8 cellular contexts compared by ENCODE assay signal in the genomic region with DNA sequence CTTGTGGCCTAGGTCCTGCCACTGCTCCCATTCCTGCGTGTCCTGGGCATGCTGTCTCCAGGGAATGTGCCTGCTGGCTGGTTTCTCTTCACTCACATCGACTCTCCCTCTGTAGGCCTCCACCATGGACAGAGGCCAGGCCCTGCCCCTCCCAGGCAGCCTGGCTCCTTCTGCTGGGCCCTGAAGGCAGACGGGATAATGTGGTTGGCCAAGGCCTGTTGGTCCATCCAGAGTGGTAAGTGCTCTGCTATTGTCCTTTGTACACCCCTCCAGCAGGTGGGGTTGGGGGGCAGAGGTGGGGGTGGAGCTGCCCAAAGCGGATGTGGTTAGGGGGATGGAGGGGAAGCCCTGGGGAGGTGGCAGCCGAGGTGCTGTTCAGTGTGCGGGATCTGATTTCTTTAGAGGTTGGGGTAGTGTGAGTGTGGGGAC. TPM values are rescaled to one million over a fixed set of nuclear protein-coding genes. Genes with fewer than 3 reads are reported as not detected.
DNase-seq lines count a peak whose midpoint lies in the region; ATAC-seq lines count a peak whose summit lies in the region.

No MANE protein-coding gene starts in this region.

- H3K27ac ChIP-seq in layer of hippocampus (ENCODE audit: low read depth, low read length): peak overlapping the region; percentile 83

- H3K4me1 Mint-ChIP-seq in activated naive CD8-positive, alpha-beta T cell treated with anti-CD3 and anti-CD28 coated beads, Interleukin-2, amount 50 U/mL, for 24 hours: peaks cover 66% of the 10 kb centered on the region

- H3K27me3 ChIP-seq in H7 (ENCODE audit: control insufficient read depth, insufficient read depth, low read length) (peaks cover 7% of the 10 kb centered on the region), layer of hippocampus (ENCODE audit: control insufficient read depth, insufficient read depth, low read length) (no peaks in the 10 kb centered on the region)

- H3K36me3 Mint-ChIP-seq in activated naive CD8-positive, alpha-beta T cell treated with anti-CD3 and anti-CD28 coated beads, Interleukin-2, amount 50 U/mL, for 24 hours (ENCODE audit: low read depth): peaks cover 28% of the 10 kb centered on the region

- ATAC-seq in activated naive CD8-positive, alpha-beta T cell treated with anti-CD3 and anti-CD28 coated beads, Interleukin-2, amount 50 U/mL, for 24 hours: peak; percentile 38
- ATAC-seq in HG02588 (IDR thresholded peaks at IDR 0.05; ENCODE audit: unreplicated experiment) (no peak), GM18909 (IDR thresholded peaks at IDR 0.05; ENCODE audit: poor library complexity, unreplicated experiment) (no peak)

- DNase-seq in AG20443 (ENCODE audit: low spot score): peak; percentile 61
- peak; percentile 75 for DNase-seq in H7
- DNase-seq in activated naive CD8-positive, alpha-beta T cell treated with anti-CD3 and anti-CD28 coated beads, Interleukin-2, amount 50 U/mL, for 24 hours: peak; percentile 63
- DNase-seq in OCI-M1 (lab: John Stamatoyannopoulos, UW): no peak
- no peak for DNase-seq in MV-4-11 (lab: John Stamatoyannopoulos, UW)

- H3K4me3 ChIP-seq in H7 (ENCODE audit: insufficient read depth, low read depth, low read length): no peak overlapping the region

- peak overlapping the region; percentile 66 for H3K4me3 Mint-ChIP-seq in activated naive CD8-positive, alpha-beta T cell treated with anti-CD3 and anti-CD28 coated beads, Interleukin-2, amount 50 U/mL, for 24 hours

- peaks cover 3% of the 10 kb centered on the region for H3K36me3 ChIP-seq in H7 (replicated peaks; ENCODE audit: control insufficient read depth, insufficient read depth, low read length)

- no peaks in the 10 kb centered on the region for H3K9me3 Mint-ChIP-seq in activated naive CD8-positive, alpha-beta T cell treated with anti-CD3 and anti-CD28 coated beads, Interleukin-2, amount 50 U/mL, for 24 hours

- no peaks in the 10 kb centered on the region for H3K27me3 Mint-ChIP-seq in activated naive CD8-positive, alpha-beta T cell treated with anti-CD3 and anti-CD28 coated beads, Interleukin-2, amount 50 U/mL, for 24 hours

- H3K27ac Mint-ChIP-seq in activated naive CD8-positive, alpha-beta T cell treated with anti-CD3 and anti-CD28 coated beads, Interleukin-2, amount 50 U/mL, for 24 hours: peak overlapping the region; percentile 67

RNA-seq across cellular contexts. Expression of a gene that starts 9.5 kb away (rescaled TPM):
- 11.8 and 29.6 TPM in 2 replicates for total RNA-seq in H7 (2014; rRNA removed; shearing (Covaris generic))

RNA-seq across cellular contexts. Expression of a gene that starts 28.1 kb away (rescaled TPM):
- total RNA-seq in H7 (2014; rRNA removed; shearing (Covaris generic)): 67.3 and 75.7 TPM in 2 replicates

RNA-seq across cellular contexts. Expression of a gene that starts 35.0 kb away (rescaled TPM):
- total RNA-seq in H7 (2014; rRNA removed; shearing (Covaris generic)): 2.2 and 3.6 TPM in 2 replicates

RNA-seq across cellular contexts. Expression of a gene that starts 37.8 kb away (rescaled TPM):
- not detected in 2 replicates for total RNA-seq in H7 (2014; rRNA removed; shearing (Covaris generic))

Comparison
In these comparisons a context has a peak if more than half of its experiments do, and no peak if none do; other contexts are left out.
1. DNase-seq: peak in AG20443 (single experiment), H7 (single experiment) and activated naive CD8-positive, alpha-beta T cell treated with anti-CD3 and anti-CD28 coated beads, Interleukin-2, amount 50 U/mL, for 24 hours (single experiment); none in OCI-M1 (single experiment) and MV-4-11 (single experiment).